Comparison of ENCODE assay signal across 1 cellular context in the genomic region with DNA sequence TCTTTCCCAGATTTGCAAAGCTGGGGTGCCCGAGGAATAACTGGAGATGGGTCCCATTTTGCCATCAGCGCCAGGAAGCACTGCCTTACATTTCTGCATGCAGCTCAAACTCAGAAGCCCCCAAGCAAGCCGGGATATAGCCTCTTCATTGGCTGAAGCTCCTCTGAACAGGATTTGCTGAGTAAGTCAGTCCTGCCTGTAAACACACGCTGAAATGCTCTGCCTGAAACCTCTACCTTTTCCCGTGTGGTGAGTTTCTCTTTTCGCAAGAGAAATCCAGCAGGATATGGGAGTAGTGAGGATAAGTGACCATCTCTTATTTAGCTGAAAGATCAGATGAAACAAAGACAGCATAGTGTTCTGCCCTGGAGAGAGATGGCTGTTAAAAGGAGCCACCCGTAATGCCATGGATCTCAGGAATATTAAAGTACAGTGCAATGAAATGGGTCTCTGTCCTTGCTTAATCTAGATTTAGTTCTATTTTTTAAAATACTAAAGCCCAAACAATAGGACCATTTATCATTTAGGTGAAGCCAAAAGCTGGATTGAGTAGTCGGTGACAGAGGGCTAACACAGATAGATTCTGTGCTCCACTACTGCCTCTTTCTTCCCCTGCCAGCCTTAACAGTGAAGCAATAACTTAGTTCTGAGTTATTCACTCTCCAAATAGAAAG.
TF ChIP-seq lines count a peak whose summit lies in the region.

No MANE protein-coding gene starts in this region.

TF ChIP-seq in HepG2, 621 proteins besides CTCF, POLR2A, EP300 and RAD21 (continued from another document):
- TF ChIP-seq, protein P1, sequence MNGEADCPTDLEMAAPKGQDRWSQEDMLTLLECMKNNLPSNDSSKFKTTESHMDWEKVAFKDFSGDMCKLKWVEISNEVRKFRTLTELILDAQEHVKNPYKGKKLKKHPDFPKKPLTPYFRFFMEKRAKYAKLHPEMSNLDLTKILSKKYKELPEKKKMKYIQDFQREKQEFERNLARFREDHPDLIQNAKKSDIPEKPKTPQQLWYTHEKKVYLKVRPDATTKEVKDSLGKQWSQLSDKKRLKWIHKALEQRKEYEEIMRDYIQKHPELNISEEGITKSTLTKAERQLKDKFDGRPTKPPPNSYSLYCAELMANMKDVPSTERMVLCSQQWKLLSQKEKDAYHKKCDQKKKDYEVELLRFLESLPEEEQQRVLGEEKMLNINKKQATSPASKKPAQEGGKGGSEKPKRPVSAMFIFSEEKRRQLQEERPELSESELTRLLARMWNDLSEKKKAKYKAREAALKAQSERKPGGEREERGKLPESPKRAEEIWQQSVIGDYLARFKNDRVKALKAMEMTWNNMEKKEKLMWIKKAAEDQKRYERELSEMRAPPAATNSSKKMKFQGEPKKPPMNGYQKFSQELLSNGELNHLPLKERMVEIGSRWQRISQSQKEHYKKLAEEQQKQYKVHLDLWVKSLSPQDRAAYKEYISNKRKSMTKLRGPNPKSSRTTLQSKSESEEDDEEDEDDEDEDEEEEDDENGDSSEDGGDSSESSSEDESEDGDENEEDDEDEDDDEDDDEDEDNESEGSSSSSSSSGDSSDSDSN (CRISPR knock-in tag; IDR thresholded peaks at IDR 0.05) = no peak
- no peak for TF ChIP-seq ZNF83 (CRISPR knock-in tag; IDR thresholded peaks at IDR 0.05; ENCODE audit: borderline replicate concordance)
